8 cellular contexts compared by ENCODE assay signal in the genomic region with DNA sequence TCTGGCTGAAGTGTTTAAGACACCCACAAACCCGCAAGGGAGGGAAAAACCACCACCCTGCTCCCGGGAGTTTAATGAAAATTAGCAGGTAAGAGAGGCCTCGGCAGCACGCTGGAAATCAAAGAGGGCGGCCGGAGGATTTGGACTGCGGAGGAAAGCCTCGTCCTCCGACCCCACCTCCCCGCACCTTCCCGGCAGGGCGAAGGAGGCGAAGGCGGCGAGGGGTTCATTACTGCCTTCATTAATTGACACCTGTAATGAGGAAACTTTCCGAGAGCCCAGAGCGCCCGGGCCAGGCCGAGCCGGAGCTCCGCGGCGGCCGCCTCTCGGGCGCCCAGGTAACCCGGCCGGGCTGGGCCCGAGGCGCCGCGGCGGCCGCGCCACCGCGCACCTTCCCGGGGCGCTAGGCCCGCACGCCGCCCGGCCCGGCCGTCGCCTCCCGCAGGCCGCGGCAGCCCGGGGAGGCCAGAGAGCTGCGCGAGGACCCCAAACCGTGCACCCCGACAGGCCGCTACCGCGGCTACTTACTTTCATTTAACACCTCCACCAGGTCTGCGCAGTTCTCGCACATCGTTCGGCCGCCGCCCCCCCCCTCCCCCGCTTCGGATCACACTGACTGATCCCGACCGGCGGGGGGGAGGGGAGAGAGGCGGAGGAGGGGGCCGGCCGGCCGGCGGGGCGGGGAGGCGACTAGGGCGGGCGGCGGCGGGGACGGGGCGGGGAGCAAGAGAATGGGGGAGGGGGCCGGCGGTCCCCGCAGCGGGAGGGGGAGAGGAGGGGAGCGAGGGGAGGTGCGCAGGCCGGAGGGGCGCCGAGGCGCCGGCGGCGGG. TPM values are rescaled to one million over a fixed set of nuclear protein-coding genes. Genes with fewer than 3 reads are reported as not detected.
A peak's percentile ranks its signal among the peaks of the same experiment; 100 is the strongest.
DNase-seq lines count a peak whose midpoint lies in the region; ATAC-seq and TF ChIP-seq lines count a peak whose summit lies in the region.

No MANE protein-coding gene starts in this region.

- H3K4me3 Mint-ChIP-seq in Calu3 (ENCODE audit: low read depth, unreplicated experiment): peak overlapping the region; percentile 90
- H3K4me3 Mint-ChIP-seq in activated naive CD4-positive, alpha-beta T cell treated with anti-CD3 and anti-CD28 coated beads, Interleukin-2, amount 10 ng/mL, durations not matched to agents 7 days and 5 days: peak overlapping the region; percentile 93
- H3K4me3 Mint-ChIP-seq in glutamatergic neuron (ENCODE audit: unreplicated experiment): peak overlapping the region; percentile 90
- peak overlapping the region; percentile 89 for H3K4me3 Mint-ChIP-seq in osteocyte (ENCODE audit: unreplicated experiment)

- H3K36me3 ChIP-seq in testis (ENCODE audit: low read depth, missing control alignments): no peaks in the 10 kb centered on the region

- H3K9me3 Mint-ChIP-seq in Calu3 (ENCODE audit: low read depth, unreplicated experiment) (no peaks in the 10 kb centered on the region), glutamatergic neuron (ENCODE audit: unreplicated experiment) (peaks cover 7% of the 10 kb centered on the region), osteocyte (ENCODE audit: unreplicated experiment) (no peaks in the 10 kb centered on the region)
- no peaks in the 10 kb centered on the region for H3K9me3 Mint-ChIP-seq in activated naive CD4-positive, alpha-beta T cell treated with anti-CD3 and anti-CD28 coated beads, Interleukin-2, amount 10 ng/mL, durations not matched to agents 7 days and 5 days

- H3K4me1 ChIP-seq in testis: peaks cover 29% of the 10 kb centered on the region

- CTCF ChIA-PET in Calu3 (lab: Charles Lee): no interaction called here
- CTCF ChIA-PET in activated naive CD4-positive, alpha-beta T cell treated with anti-CD3 and anti-CD28 coated beads, Interleukin-2, amount 10 ng/mL, durations not matched to agents 7 days and 5 days (lab: Charles Lee): interaction anchor here (1.3 kb wide), 1 partner anchor 44 kb away, joined by 3 read pairs; no protein-coding TSS in a partner anchor

- peak overlapping the region; percentile 92 to 99 for H3K27ac ChIP-seq in testis

- H3K4me1 Mint-ChIP-seq in Calu3 (ENCODE audit: low read depth, unreplicated experiment): no peaks in the 10 kb centered on the region
- peaks cover 38% of the 10 kb centered on the region for H3K4me1 Mint-ChIP-seq in activated naive CD4-positive, alpha-beta T cell treated with anti-CD3 and anti-CD28 coated beads, Interleukin-2, amount 10 ng/mL, durations not matched to agents 7 days and 5 days
- H3K4me1 Mint-ChIP-seq in glutamatergic neuron (ENCODE audit: low read depth, unreplicated experiment): peaks cover 5% of the 10 kb centered on the region
- peaks cover 31% of the 10 kb centered on the region for H3K4me1 Mint-ChIP-seq in osteocyte (ENCODE audit: unreplicated experiment)

- in situ Hi-C loops in KBM-7 (cut with MboI; ENCODE audit: low pct_unique_long_range_greater_than_20kb, low sequenced_read_pairs) (no loop called here), SK-MEL-5 (cut with HindIII; ENCODE audit: low pct_unique_long_range_greater_than_20kb, low sequenced_read_pairs) (no loop called here)

- no peaks in the 10 kb centered on the region for H3K9me3 ChIP-seq in testis

- H3K4me3 ChIP-seq in testis: peak overlapping the region; percentile 74 to 100

- peak; percentile 26 for ATAC-seq in GM21526 (IDR thresholded peaks at IDR 0.05; ENCODE audit: low FRiP score, unreplicated experiment)

- no peaks in the 10 kb centered on the region for H3K27me3 ChIP-seq in testis

- no peak for TF ChIP-seq POLR2A in testis (IDR thresholded peaks at IDR 0.05)

- intact Hi-C loops in Calu3 (cut with micrococcal nuclease; ENCODE audit: unreplicated experiment) (no loop called here), testis (cut with DNase I; ENCODE audit: low total_unique reads) (loop anchor here (2.0 kb wide), 1 partner anchor 66 kb away; no protein-coding TSS in a partner anchor)

- no peaks in the 10 kb centered on the region for H3K27me3 Mint-ChIP-seq in Calu3 (ENCODE audit: unreplicated experiment)
- no peaks in the 10 kb centered on the region for H3K27me3 Mint-ChIP-seq in activated naive CD4-positive, alpha-beta T cell treated with anti-CD3 and anti-CD28 coated beads, Interleukin-2, amount 10 ng/mL, durations not matched to agents 7 days and 5 days
- H3K27me3 Mint-ChIP-seq in glutamatergic neuron (ENCODE audit: unreplicated experiment): peaks cover 5% of the 10 kb centered on the region
- H3K27me3 Mint-ChIP-seq in osteocyte (ENCODE audit: unreplicated experiment): no peaks in the 10 kb centered on the region

- no peak for TF ChIP-seq CTCF in Calu3 (IDR thresholded peaks at IDR 0.05; ENCODE audit: unreplicated experiment)
- no peak for TF ChIP-seq CTCF in glutamatergic neuron (IDR thresholded peaks at IDR 0.05; ENCODE audit: partially characterized antibody, unreplicated experiment)
- TF ChIP-seq CTCF in osteocyte (IDR thresholded peaks at IDR 0.05): no peak
- TF ChIP-seq CTCF in testis (IDR thresholded peaks at IDR 0.05): no peak

- 0 to 1% methylated on average over 15 to 17 of the region's 94 CpGs for WGBS in testis, 2 donors

- H3K27ac Mint-ChIP-seq in Calu3 (ENCODE audit: unreplicated experiment) (peak overlapping the region; percentile 95), glutamatergic neuron (ENCODE audit: unreplicated experiment) (peak overlapping the region; percentile 80), osteocyte (ENCODE audit: unreplicated experiment) (peak overlapping the region; percentile 90)
- H3K27ac Mint-ChIP-seq in activated naive CD4-positive, alpha-beta T cell treated with anti-CD3 and anti-CD28 coated beads, Interleukin-2, amount 10 ng/mL, durations not matched to agents 7 days and 5 days: peak overlapping the region; percentile 97

- H3K36me3 Mint-ChIP-seq in Calu3 (ENCODE audit: insufficient read depth, unreplicated experiment) (peaks cover 51% of the 10 kb centered on the region), glutamatergic neuron (ENCODE audit: unreplicated experiment) (no peaks in the 10 kb centered on the region), osteocyte (ENCODE audit: unreplicated experiment) (peaks cover 3% of the 10 kb centered on the region)
- peaks cover 26% of the 10 kb centered on the region for H3K36me3 Mint-ChIP-seq in activated naive CD4-positive, alpha-beta T cell treated with anti-CD3 and anti-CD28 coated beads, Interleukin-2, amount 10 ng/mL, durations not matched to agents 7 days and 5 days

- DNase-seq in Calu3: peak; percentile 84
- peak; percentile 60 for DNase-seq in KBM-7
- DNase-seq in SK-MEL-5 (ENCODE audit: low read depth, low spot score): peak; percentile 83
- peak; percentile 88 for DNase-seq in activated naive CD4-positive, alpha-beta T cell treated with anti-CD3 and anti-CD28 coated beads, Interleukin-2, amount 10 ng/mL, durations not matched to agents 7 days and 5 days
- DNase-seq in glutamatergic neuron: peak; percentile 89
- peak; percentile 91 for DNase-seq in osteocyte (ENCODE audit: extremely low spot score, unreplicated experiment)
- peak; percentile 92 for DNase-seq in testis

- BruUV-seq in Calu3 (replicated peaks; lab: Mats Ljungman, UMichigan): no TSS peak

RNA-seq across cellular contexts. Expression of a gene that starts 0.6 kb away (rescaled TPM):
- total RNA-seq in Calu3 (2022) (89.4 and 94.7 TPM in 2 replicates), glutamatergic neuron (ENCODE audit: unreplicated experiment) (104 TPM), osteocyte (111 and 114 TPM in 2 replicates), testis (100 to 1,000 TPM; 230 to 235 TPM)
- total RNA-seq in SK-MEL-5 (2014; rRNA removed; shearing (Covaris generic)): 69.0 and 81.6 TPM in 2 replicates
- polyA plus RNA-seq in SK-MEL-5 (2015; cell fraction: cytosol; rRNA removed): 53.2 and 65.7 TPM in 2 replicates
- 149 and 154 TPM in 2 replicates for polyA plus RNA-seq in SK-MEL-5 (2015; cell fraction: nucleus; rRNA removed)
- 92.3 TPM for polyA plus RNA-seq in testis (ENCODE audit: insufficient read depth, low read depth, low replicate concordance)

Comparison
In these comparisons a context has a peak if more than half of its experiments do, and no peak if none do; other contexts are left out.
1. Peak in every context shown above with its lines: DNase-seq, ATAC-seq, H3K4me3 ChIP-seq and H3K27ac ChIP-seq.